Comparison of ENCODE assay signal across 8 cellular contexts in the genomic region with DNA sequence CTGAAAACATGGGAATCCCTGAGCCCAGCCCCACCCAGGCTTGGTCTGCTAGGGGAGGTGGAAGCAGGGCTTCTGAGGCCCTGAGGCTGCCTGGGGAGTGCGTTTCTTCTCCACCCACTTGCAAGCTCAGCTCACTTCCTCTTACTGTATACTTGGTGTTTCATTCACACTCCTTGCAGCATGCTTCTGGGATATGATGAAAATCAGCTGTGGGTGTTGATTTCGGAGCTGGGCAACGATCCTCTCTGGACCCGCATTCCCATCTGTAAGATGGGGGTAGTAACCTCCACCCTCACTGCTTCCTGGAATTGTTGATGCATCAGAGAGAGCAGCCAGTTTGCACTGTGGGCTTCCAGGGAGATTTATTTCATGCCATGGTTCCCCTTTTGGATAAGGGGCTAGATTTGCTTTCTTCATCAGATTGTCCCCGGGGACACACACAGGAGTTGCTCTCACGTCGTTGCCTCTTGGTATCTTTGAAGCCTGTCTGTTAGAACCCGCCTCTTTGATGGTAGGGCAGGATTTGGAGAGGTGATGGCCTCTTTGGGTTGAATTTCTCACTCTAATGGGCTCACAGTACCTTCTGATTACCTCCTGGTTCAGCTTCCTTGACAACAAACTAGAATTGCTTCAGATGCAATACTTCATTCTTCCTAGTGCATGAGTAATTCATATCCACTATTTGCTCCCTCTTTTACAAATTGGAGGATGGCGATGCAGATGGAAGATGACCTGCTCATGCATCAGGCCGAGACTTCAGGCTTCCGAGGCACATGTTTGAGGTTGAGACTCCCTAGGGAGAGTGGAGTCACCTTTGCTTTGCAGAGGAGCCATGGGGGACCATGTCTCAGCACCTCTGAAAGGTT. TPM values are rescaled to one million over a fixed set of nuclear protein-coding genes. Genes with fewer than 3 reads are reported as not detected.
DNase-seq lines count a peak whose midpoint lies in the region; ATAC-seq, FAIRE-seq and TF ChIP-seq lines count a peak whose summit lies in the region.

No MANE protein-coding gene starts in this region.

- H3K9me3 Mint-ChIP-seq in activated naive CD4-positive, alpha-beta T cell treated with anti-CD3 and anti-CD28 coated beads, Interleukin-2, amount 10 ng/mL, durations not matched to agents 7 days and 5 days, result no peaks in the 10 kb centered on the region

- no peak overlapping the region for H3K4me3 ChIP-seq in endothelial cell of umbilical vein (replicated peaks in 1 of 3; ENCODE audit: insufficient read depth in 1 of 3, low read depth in 1 of 3, low read length in 3 of 3)
- H3K4me3 ChIP-seq in skeletal muscle satellite cell (ENCODE audit: low read length), result no peak overlapping the region
- no peak overlapping the region for H3K4me3 ChIP-seq in testis

- no TSS peak for BruUV-seq in endothelial cell of umbilical vein (replicated peaks; lab: Mats Ljungman, UMichigan)

- no peak overlapping the region for H3K9ac ChIP-seq in endothelial cell of umbilical vein (replicated peaks; ENCODE audit: extremely low read depth, insufficient read depth, low read length)
- H3K9ac ChIP-seq in skeletal muscle satellite cell (ENCODE audit: low read depth, low read length), result no peak overlapping the region

- dilution Hi-C loops in endothelial cell of umbilical vein (cut with MboI; ENCODE audit: extremely low pct_ligation_motif_present, low sequenced_read_pairs), result no loop called here

- peaks cover 9% of the 10 kb centered on the region for H3K36me3 Mint-ChIP-seq in activated naive CD4-positive, alpha-beta T cell treated with anti-CD3 and anti-CD28 coated beads, Interleukin-2, amount 10 ng/mL, durations not matched to agents 7 days and 5 days

- H3K79me2 ChIP-seq in endothelial cell of umbilical vein (ENCODE audit: control insufficient read depth, insufficient read depth, low read length), result peaks cover 91% of the 10 kb centered on the region

- no peaks in the 10 kb centered on the region for H4K20me1 ChIP-seq in endothelial cell of umbilical vein (replicated peaks; ENCODE audit: control insufficient read depth, extremely low read depth, insufficient read depth, low read length)

- H3K4me3 Mint-ChIP-seq in activated naive CD4-positive, alpha-beta T cell treated with anti-CD3 and anti-CD28 coated beads, Interleukin-2, amount 10 ng/mL, durations not matched to agents 7 days and 5 days, result peak overlapping the region; percentile 71

- DNase-seq in activated naive CD4-positive, alpha-beta T cell treated with anti-CD3 and anti-CD28 coated beads, Interleukin-2, amount 10 ng/mL, durations not matched to agents 7 days and 5 days, result peak; percentile 40
- no peak for DNase-seq in activated naive CD4-positive, alpha-beta T cell treated with Interleukin-2 at 50 U/mL for 16 hours
- peak; percentile 85 for DNase-seq in NOMO-1 treated with DMSO at 0.1 percent for 48 hours (lab: John Stamatoyannopoulos, UW; ENCODE audit: unreplicated experiment)
- peak; percentile 68 for DNase-seq in endothelial cell of umbilical vein (ENCODE audit: low read depth, low spot score)
- no peak for DNase-seq in NCI-H1417 (lab: John Stamatoyannopoulos, UW)
- DNase-seq in testis, result no peak

- H3K36me3 ChIP-seq in endothelial cell of umbilical vein (ENCODE audit: control insufficient read depth in 2 of 2, extremely low read depth in 1 of 2, insufficient read depth in 2 of 2, low read length in 2 of 2), result no peaks in the 10 kb centered on the region
- no peaks in the 10 kb centered on the region for H3K36me3 ChIP-seq in skeletal muscle satellite cell (ENCODE audit: insufficient read depth, low read length)
- H3K36me3 ChIP-seq in testis (ENCODE audit: low read depth, missing control alignments), result no peaks in the 10 kb centered on the region

- H3K4me1 Mint-ChIP-seq in activated naive CD4-positive, alpha-beta T cell treated with anti-CD3 and anti-CD28 coated beads, Interleukin-2, amount 10 ng/mL, durations not matched to agents 7 days and 5 days, result peaks cover 99% of the 10 kb centered on the region

- H3K27me3 ChIP-seq in endothelial cell of umbilical vein (ENCODE audit: control insufficient read depth in 2 of 2, insufficient read depth in 2 of 2, low read length in 2 of 2), result no peaks in the 10 kb centered on the region
- no peaks in the 10 kb centered on the region for H3K27me3 ChIP-seq in skeletal muscle satellite cell (ENCODE audit: control insufficient read depth, insufficient read depth, low read length)
- no peaks in the 10 kb centered on the region for H3K27me3 ChIP-seq in testis

- CTCF ChIA-PET in activated naive CD4-positive, alpha-beta T cell treated with anti-CD3 and anti-CD28 coated beads, Interleukin-2, amount 10 ng/mL, durations not matched to agents 7 days and 5 days (lab: Charles Lee), result interaction anchor here (2.1 kb wide), 1 partner anchor 40 kb away, joined by 4 read pairs; a partner anchor contains a TSS
- CTCF ChIA-PET in endothelial cell of umbilical vein (lab: Charles Lee), result interaction anchor here (0.7 to 1.3 kb wide), 3 partner anchors 10 to 46 kb away, joined by 3 read pairs; no protein-coding TSS in a partner anchor

- WGBS in testis, 2 donors, result 81 to 82% methylated on average over 11 of the region's 11 CpGs

- H3K4me1 ChIP-seq in endothelial cell of umbilical vein (ENCODE audit: control insufficient read depth, extremely low read depth, insufficient read depth, low read length), result peaks cover 92% of the 10 kb centered on the region
- H3K4me1 ChIP-seq in skeletal muscle satellite cell (ENCODE audit: control insufficient read depth, insufficient read depth, low read length), result peaks cover 48% of the 10 kb centered on the region
- peaks cover 41% of the 10 kb centered on the region for H3K4me1 ChIP-seq in testis

- no peaks in the 10 kb centered on the region for H3K27me3 Mint-ChIP-seq in activated naive CD4-positive, alpha-beta T cell treated with anti-CD3 and anti-CD28 coated beads, Interleukin-2, amount 10 ng/mL, durations not matched to agents 7 days and 5 days

- intact Hi-C loops in endothelial cell of umbilical vein (cut with micrococcal nuclease), result no loop called here
- intact Hi-C loops in testis (cut with DNase I; ENCODE audit: low total_unique reads), result no loop called here

- no peak for TF ChIP-seq POLR2A in endothelial cell of umbilical vein (IDR thresholded peaks at IDR 0.05; ENCODE audit: low read depth, low read length)
- TF ChIP-seq POLR2A in testis (IDR thresholded peaks at IDR 0.05), result no peak

- no peak for ATAC-seq in HG03039 (IDR thresholded peaks at IDR 0.05; ENCODE audit: unreplicated experiment)

- FAIRE-seq in endothelial cell of umbilical vein (lab: Jason Lieb, UNC), result peak; percentile 82

- H3K4me2 ChIP-seq in endothelial cell of umbilical vein (ENCODE audit: insufficient read depth, low read length) (peak overlapping the region; percentile 37), skeletal muscle satellite cell (ENCODE audit: low read length) (peak overlapping the region; percentile 30)

- POLR2A ChIA-PET in endothelial cell of umbilical vein (lab: Charles Lee), result no interaction called here

- H3K9me3 ChIP-seq in endothelial cell of umbilical vein (replicated peaks; ENCODE audit: control insufficient read depth, insufficient read depth, low read length) (no peaks in the 10 kb centered on the region), skeletal muscle satellite cell (replicated peaks; ENCODE audit: low read length) (no peaks in the 10 kb centered on the region), testis (no peaks in the 10 kb centered on the region)

- H3K9me1 ChIP-seq in endothelial cell of umbilical vein (replicated peaks; ENCODE audit: control insufficient read depth, extremely low read depth, insufficient read depth, low read length), result no peaks in the 10 kb centered on the region

- H3K27ac ChIP-seq in endothelial cell of umbilical vein (ENCODE audit: insufficient read depth, low read depth, low read length), result peak overlapping the region; percentile 84
- H3K27ac ChIP-seq in testis, result no peak overlapping the region

- H2AFZ ChIP-seq in endothelial cell of umbilical vein (ENCODE audit: low read depth, low read length), result no peak overlapping the region

- TF ChIP-seq CTCF in endothelial cell of umbilical vein (IDR thresholded peaks at IDR 0.05; ENCODE audit: extremely low read depth in 1 of 2, insufficient read depth in 1 of 2, low read depth in 1 of 2, low read length in 2 of 2) (no peak), testis (IDR thresholded peaks at IDR 0.05) (no peak)

- H3K27ac Mint-ChIP-seq in activated naive CD4-positive, alpha-beta T cell treated with anti-CD3 and anti-CD28 coated beads, Interleukin-2, amount 10 ng/mL, durations not matched to agents 7 days and 5 days, result peak overlapping the region; percentile 85

TF ChIP-seq in endothelial cell of umbilical vein, 7 proteins besides CTCF, POLR2A, EP300 and RAD21:
- TF ChIP-seq, protein P1, sequence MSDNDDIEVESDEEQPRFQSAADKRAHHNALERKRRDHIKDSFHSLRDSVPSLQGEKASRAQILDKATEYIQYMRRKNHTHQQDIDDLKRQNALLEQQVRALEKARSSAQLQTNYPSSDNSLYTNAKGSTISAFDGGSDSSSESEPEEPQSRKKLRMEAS (IDR thresholded peaks at IDR 0.05; ENCODE audit: insufficient read depth, insufficient read length), result no peak
- TF ChIP-seq EZH2 (IDR thresholded peaks at IDR 0.05; ENCODE audit: borderline replicate concordance, low read depth, low read length, severe bottlenecking) (no peak), POLR2AphosphoS5 (IDR thresholded peaks at IDR 0.05; ENCODE audit: insufficient read depth, low read depth, low read length) (no peak), GATA2 (IDR thresholded peaks at IDR 0.05; ENCODE audit: insufficient read depth, insufficient read length, low read depth, low read length) (no peak), FOS (IDR thresholded peaks at IDR 0.05; ENCODE audit: borderline replicate concordance, insufficient read depth, low read length) (no peak), MYC (IDR thresholded peaks at IDR 0.05; ENCODE audit: low read depth, low read length) (no peak), JUN (IDR thresholded peaks at IDR 0.05; ENCODE audit: borderline replicate concordance, insufficient read depth, insufficient read length, low read depth) (no peak)
TF ChIP-seq in endothelial cell of umbilical vein: peak in this region for 0.

RNA-seq across cellular contexts. Expression of a gene that starts 40.4 kb away (rescaled TPM):
- total RNA-seq in endothelial cell of umbilical vein, result 129 and 131 TPM in 2 replicates
- 105 and 141 TPM in 2 replicates for polyA plus RNA-seq in endothelial cell of umbilical vein
- polyA plus RNA-seq in endothelial cell of umbilical vein (2011; cell fraction: cytosol; rRNA removed), result 167 and 188 TPM in 2 replicates
- 209 and 215 TPM in 2 replicates for polyA plus RNA-seq in endothelial cell of umbilical vein (2011; cell fraction: nucleus; rRNA removed)
- 113 and 163 TPM in 2 replicates for polyA plus RNA-seq in endothelial cell of umbilical vein (2012)
- polyA minus RNA-seq in endothelial cell of umbilical vein, result 216 and 282 TPM in 2 replicates
- polyA minus RNA-seq in endothelial cell of umbilical vein (2011; cell fraction: cytosol; rRNA and poly(A)+ RNA removed), result 26.9 TPM
- 113 and 114 TPM in 2 replicates for polyA minus RNA-seq in endothelial cell of umbilical vein (2011; cell fraction: nucleus; rRNA and poly(A)+ RNA removed)
- total RNA-seq in skeletal muscle satellite cell (2012; rRNA removed), result 23.6 and 32.2 TPM in 2 replicates
- total RNA-seq in testis, result 100 to 1,000 TPM; 105 to 108 TPM
- 52.5 TPM for polyA plus RNA-seq in testis (ENCODE audit: insufficient read depth, low read depth, low replicate concordance)

Comparison
In these comparisons a context has a peak if more than half of its experiments do, and no peak if none do; other contexts are left out.
1. DNase-seq: peak in activated naive CD4-positive, alpha-beta T cell treated with anti-CD3 and anti-CD28 coated beads, Interleukin-2, amount 10 ng/mL, durations not matched to agents 7 days and 5 days (single experiment), NOMO-1 treated with DMSO at 0.1 percent for 48 hours (single experiment) and endothelial cell of umbilical vein (single experiment); none in activated naive CD4-positive, alpha-beta T cell treated with Interleukin-2 at 50 U/mL for 16 hours (single experiment), NCI-H1417 (0 of 3) and testis (single experiment).